In the genomic region with DNA sequence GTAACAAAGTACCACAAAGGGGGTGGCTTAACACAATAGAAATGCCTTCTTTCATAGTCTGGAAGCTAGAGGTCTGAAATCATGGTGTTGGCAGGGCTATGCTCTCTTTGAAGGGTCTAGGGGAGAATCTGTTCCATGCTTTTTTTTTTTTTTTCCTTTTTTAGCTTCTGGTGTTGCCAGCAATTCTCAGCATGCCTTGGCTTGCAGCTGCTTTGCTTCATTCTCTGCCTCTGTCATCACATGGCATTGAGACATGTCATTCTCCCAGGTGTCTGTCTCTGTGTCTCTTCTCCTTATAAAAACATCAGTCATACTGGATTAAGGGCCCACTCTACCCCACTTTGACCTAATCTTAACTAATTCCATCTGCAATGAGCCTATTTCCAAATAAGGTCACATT, we compare ENCODE assay signal across 9 cellular contexts.
A peak's percentile ranks its signal among the peaks of the same experiment; 100 is the strongest.
DNase-seq lines count a peak whose midpoint lies in the region; TF ChIP-seq lines count a peak whose summit lies in the region.
"Had no signal": no experiment of that assay in that cellular context is flagged by ENCODE, and none has a peak within 500 bp of the region (broad histone marks: within the 10 kb centered on the region; RNA-seq: fewer than 3 reads in every experiment).

No MANE protein-coding gene starts in this region.

- DNase-seq in NCI-H1694 (lab: John Stamatoyannopoulos, UW) (peak; percentile 45), MCF 10A (ENCODE audit: unreplicated experiment) (peak; percentile 80), right atrium auricular region (ENCODE audit: low spot score) (no peak), COR-L47 (lab: John Stamatoyannopoulos, UW) (no peak), SK-N-SH (no peak), epidermal melanocyte (ENCODE audit: insufficient read length, low spot score) (no peak)
- DNase-seq: cerebellar nuclear complex had no signal

- H4K20me1 ChIP-seq in SK-N-SH (ENCODE audit: insufficient read depth), result no peaks in the 10 kb centered on the region

- intact Hi-C loops in MCF 10A (cut with micrococcal nuclease), result no loop called here

- peaks cover 51% of the 10 kb centered on the region for H3K4me1 Mint-ChIP-seq in MCF 10A (ENCODE audit: insufficient read depth, unreplicated experiment)
- H3K4me1 Mint-ChIP-seq: activated naive CD4-positive, alpha-beta T cell treated with anti-CD3 and anti-CD28 coated beads, Interleukin-2, amount 50 U/mL, for 24 hours had no signal

- H3K27me3 ChIP-seq in right atrium auricular region (no peaks in the 10 kb centered on the region), skeletal muscle tissue (ENCODE audit: control insufficient read depth in 3 of 3, insufficient read depth in 3 of 3, low read length in 3 of 3) (no peaks in the 10 kb centered on the region), SK-N-SH (ENCODE audit: insufficient read depth) (no peaks in the 10 kb centered on the region)

- H3K27ac Mint-ChIP-seq in MCF 10A (ENCODE audit: low read depth, unreplicated experiment), result peak overlapping the region; percentile 95
- H3K27ac Mint-ChIP-seq: activated naive CD4-positive, alpha-beta T cell treated with anti-CD3 and anti-CD28 coated beads, Interleukin-2, amount 50 U/mL, for 24 hours had no signal

- no peaks in the 10 kb centered on the region for H3K9me3 Mint-ChIP-seq in MCF 10A (ENCODE audit: unreplicated experiment)
- H3K9me3 Mint-ChIP-seq: activated naive CD4-positive, alpha-beta T cell treated with anti-CD3 and anti-CD28 coated beads, Interleukin-2, amount 50 U/mL, for 24 hours had no signal

- no peaks in the 10 kb centered on the region for H3K9me2 ChIP-seq in SK-N-SH

- H3K4me2 ChIP-seq in SK-N-SH, result no peak overlapping the region

- POLR2A ChIA-PET in MCF 10A (lab: Yijun Ruan, JAX), result interaction anchor here (0.7 to 3.1 kb wide), 23 partner anchors 10 to 1746 kb away, joined by 3 to 23 read pairs (median 5); a partner anchor contains a TSS
- POLR2A ChIA-PET in SK-N-SH (lab: Yijun Ruan, JAX), result no interaction called here

- TF ChIP-seq RAD21 in SK-N-SH (IDR thresholded peaks at IDR 0.05; ENCODE audit: low read length), result no peak

- H3K4me3 Mint-ChIP-seq in MCF 10A (ENCODE audit: unreplicated experiment), result peak overlapping the region; percentile 63
- H3K4me3 Mint-ChIP-seq: activated naive CD4-positive, alpha-beta T cell treated with anti-CD3 and anti-CD28 coated beads, Interleukin-2, amount 50 U/mL, for 24 hours had no signal

- H3K4me1 ChIP-seq in right atrium auricular region (peaks cover 0 to 14% of the 10 kb centered on the region in 2 donors), skeletal muscle tissue (ENCODE audit: control insufficient read depth in 3 of 3, insufficient read depth in 3 of 3, low read length in 3 of 3) (no peaks in the 10 kb centered on the region), SK-N-SH (ENCODE audit: control insufficient read depth in 1 of 2, insufficient read depth in 2 of 2, low read depth in 1 of 2, low read length in 1 of 2) (peaks cover 0 to 6% of the 10 kb centered on the region in 2 experiments; a peak in 1 of 4 replicates)

- CTCF ChIA-PET in MCF 10A (lab: Yijun Ruan, JAX) (interaction anchor here (0.7 to 1.8 kb wide), 4 partner anchors 12 to 297 kb away, joined by 3 to 9 read pairs (median 4); no protein-coding TSS in a partner anchor), SK-N-SH (lab: Yijun Ruan, JAX) (interaction anchor here (1.4 kb wide), 1 partner anchor 47 kb away, joined by 3 read pairs; no protein-coding TSS in a partner anchor)

- BruUV-seq in MCF 10A (replicated peaks; lab: Mats Ljungman, UMichigan), result no TSS peak

- TF ChIP-seq EP300 in SK-N-SH (IDR thresholded peaks at IDR 0.05; ENCODE audit: borderline replicate concordance in 1 of 2, low read depth in 1 of 2, low read length in 1 of 2), result no peak

- H3K9me3 ChIP-seq in right atrium auricular region (no peaks in the 10 kb centered on the region), skeletal muscle tissue (ENCODE audit: control insufficient read depth in 3 of 3, low read length in 3 of 3) (no peaks in the 10 kb centered on the region), SK-N-SH (no peaks in the 10 kb centered on the region)

- no peaks in the 10 kb centered on the region for H3K27me3 Mint-ChIP-seq in MCF 10A (ENCODE audit: insufficient read depth, unreplicated experiment)

- no peak overlapping the region for H2AFZ ChIP-seq in SK-N-SH (ENCODE audit: low read depth)

- no peaks in the 10 kb centered on the region for H3K79me2 ChIP-seq in SK-N-SH (ENCODE audit: insufficient read depth)

- H3K4me3 ChIP-seq in right atrium auricular region (no peak overlapping the region), skeletal muscle tissue (ENCODE audit: low read length in 3 of 3) (no peak overlapping the region), SK-N-SH (ENCODE audit: low read depth in 2 of 2, low read length in 1 of 2) (no peak overlapping the region)

- H3K9ac ChIP-seq in skeletal muscle tissue (ENCODE audit: low read depth in 1 of 3, low read length in 3 of 3) (no peak overlapping the region), SK-N-SH (no peak overlapping the region)

- H3K27ac ChIP-seq in right atrium auricular region (peak overlapping the region; percentile 60 to 93), skeletal muscle tissue (ENCODE audit: low read depth, low read length) (peak overlapping the region; percentile 12), SK-N-SH (ENCODE audit: low read depth in 2 of 2, low read length in 1 of 2) (no peak overlapping the region)

- no peaks in the 10 kb centered on the region for H3F3A ChIP-seq in SK-N-SH (replicated peaks; ENCODE audit: insufficient read depth)

- TF ChIP-seq CTCF in MCF 10A (IDR thresholded peaks at IDR 0.05; ENCODE audit: unreplicated experiment) (no peak), right atrium auricular region (IDR thresholded peaks at IDR 0.05) (no peak), SK-N-SH (IDR thresholded peaks at IDR 0.05) (no peak)

- H3K36me3 Mint-ChIP-seq in MCF 10A (ENCODE audit: insufficient read depth, unreplicated experiment), result no peaks in the 10 kb centered on the region
- H3K36me3 Mint-ChIP-seq: activated naive CD4-positive, alpha-beta T cell treated with anti-CD3 and anti-CD28 coated beads, Interleukin-2, amount 50 U/mL, for 24 hours had no signal

- H3K36me3 ChIP-seq in right atrium auricular region (no peaks in the 10 kb centered on the region), skeletal muscle tissue (ENCODE audit: control insufficient read depth in 3 of 3, insufficient read depth in 3 of 3, low read length in 3 of 3) (no peaks in the 10 kb centered on the region), SK-N-SH (replicated peaks in 1 of 2; ENCODE audit: control insufficient read depth in 1 of 2, insufficient read depth in 2 of 2, low read length in 1 of 2) (no peaks in the 10 kb centered on the region)

TF ChIP-seq in SK-N-SH, 30 proteins besides CTCF, POLR2A, EP300 and RAD21 (continues in another document):
- TF ChIP-seq FOXM1 (IDR thresholded peaks at IDR 0.05; ENCODE audit: low read depth) (no peak), NRF1 (IDR thresholded peaks at IDR 0.05; ENCODE audit: low read depth, low read length) (no peak), CHD2 (IDR thresholded peaks at IDR 0.05; ENCODE audit: low read length, partially characterized antibody) (no peak), SIN3A (IDR thresholded peaks at IDR 0.05; ENCODE audit: borderline replicate concordance, low read depth, low read length) (no peak), ELF1 (IDR thresholded peaks at IDR 0.05) (no peak), NFIC (IDR thresholded peaks at IDR 0.05; ENCODE audit: borderline replicate concordance) (no peak), RFX5 (IDR thresholded peaks at IDR 0.05; ENCODE audit: low read length) (no peak)
- TF ChIP-seq, protein P1, sequence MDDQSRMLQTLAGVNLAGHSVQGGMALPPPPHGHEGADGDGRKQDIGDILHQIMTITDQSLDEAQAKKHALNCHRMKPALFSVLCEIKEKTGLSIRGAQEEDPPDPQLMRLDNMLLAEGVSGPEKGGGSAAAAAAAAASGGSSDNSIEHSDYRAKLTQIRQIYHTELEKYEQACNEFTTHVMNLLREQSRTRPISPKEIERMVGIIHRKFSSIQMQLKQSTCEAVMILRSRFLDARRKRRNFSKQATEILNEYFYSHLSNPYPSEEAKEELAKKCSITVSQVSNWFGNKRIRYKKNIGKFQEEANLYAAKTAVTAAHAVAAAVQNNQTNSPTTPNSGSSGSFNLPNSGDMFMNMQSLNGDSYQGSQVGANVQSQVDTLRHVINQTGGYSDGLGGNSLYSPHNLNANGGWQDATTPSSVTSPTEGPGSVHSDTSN (IDR thresholded peaks at IDR 0.05), result no peak
- TF ChIP-seq, protein P2, sequence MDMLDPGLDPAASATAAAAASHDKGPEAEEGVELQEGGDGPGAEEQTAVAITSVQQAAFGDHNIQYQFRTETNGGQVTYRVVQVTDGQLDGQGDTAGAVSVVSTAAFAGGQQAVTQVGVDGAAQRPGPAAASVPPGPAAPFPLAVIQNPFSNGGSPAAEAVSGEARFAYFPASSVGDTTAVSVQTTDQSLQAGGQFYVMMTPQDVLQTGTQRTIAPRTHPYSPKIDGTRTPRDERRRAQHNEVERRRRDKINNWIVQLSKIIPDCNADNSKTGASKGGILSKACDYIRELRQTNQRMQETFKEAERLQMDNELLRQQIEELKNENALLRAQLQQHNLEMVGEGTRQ (IDR thresholded peaks at IDR 0.05; ENCODE audit: borderline replicate concordance, low read depth, low read length), result no peak
- TF ChIP-seq, protein P3, sequence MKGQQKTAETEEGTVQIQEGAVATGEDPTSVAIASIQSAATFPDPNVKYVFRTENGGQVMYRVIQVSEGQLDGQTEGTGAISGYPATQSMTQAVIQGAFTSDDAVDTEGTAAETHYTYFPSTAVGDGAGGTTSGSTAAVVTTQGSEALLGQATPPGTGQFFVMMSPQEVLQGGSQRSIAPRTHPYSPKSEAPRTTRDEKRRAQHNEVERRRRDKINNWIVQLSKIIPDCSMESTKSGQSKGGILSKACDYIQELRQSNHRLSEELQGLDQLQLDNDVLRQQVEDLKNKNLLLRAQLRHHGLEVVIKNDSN (IDR thresholded peaks at IDR 0.05; ENCODE audit: borderline replicate concordance, low read depth), result no peak
- TF ChIP-seq, protein P4, sequence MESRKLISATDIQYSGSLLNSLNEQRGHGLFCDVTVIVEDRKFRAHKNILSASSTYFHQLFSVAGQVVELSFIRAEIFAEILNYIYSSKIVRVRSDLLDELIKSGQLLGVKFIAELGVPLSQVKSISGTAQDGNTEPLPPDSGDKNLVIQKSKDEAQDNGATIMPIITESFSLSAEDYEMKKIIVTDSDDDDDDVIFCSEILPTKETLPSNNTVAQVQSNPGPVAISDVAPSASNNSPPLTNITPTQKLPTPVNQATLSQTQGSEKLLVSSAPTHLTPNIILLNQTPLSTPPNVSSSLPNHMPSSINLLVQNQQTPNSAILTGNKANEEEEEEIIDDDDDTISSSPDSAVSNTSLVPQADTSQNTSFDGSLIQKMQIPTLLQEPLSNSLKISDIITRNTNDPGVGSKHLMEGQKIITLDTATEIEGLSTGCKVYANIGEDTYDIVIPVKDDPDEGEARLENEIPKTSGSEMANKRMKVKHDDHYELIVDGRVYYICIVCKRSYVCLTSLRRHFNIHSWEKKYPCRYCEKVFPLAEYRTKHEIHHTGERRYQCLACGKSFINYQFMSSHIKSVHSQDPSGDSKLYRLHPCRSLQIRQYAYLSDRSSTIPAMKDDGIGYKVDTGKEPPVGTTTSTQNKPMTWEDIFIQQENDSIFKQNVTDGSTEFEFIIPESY (IDR thresholded peaks at IDR 0.05; ENCODE audit: borderline replicate concordance, low read depth), result no peak

Comparison
In these comparisons a context has a peak if more than half of its experiments do, and no peak if none do; other contexts are left out.
1. DNase-seq: peak in NCI-H1694 (single experiment) and MCF 10A (single experiment); none in right atrium auricular region (single experiment), COR-L47 (single experiment), SK-N-SH (single experiment) and epidermal melanocyte (single experiment).
2. H3K27ac ChIP-seq: peak in right atrium auricular region (2 of 2) and skeletal muscle tissue (single experiment); none in SK-N-SH (0 of 2).